In the genomic region with DNA sequence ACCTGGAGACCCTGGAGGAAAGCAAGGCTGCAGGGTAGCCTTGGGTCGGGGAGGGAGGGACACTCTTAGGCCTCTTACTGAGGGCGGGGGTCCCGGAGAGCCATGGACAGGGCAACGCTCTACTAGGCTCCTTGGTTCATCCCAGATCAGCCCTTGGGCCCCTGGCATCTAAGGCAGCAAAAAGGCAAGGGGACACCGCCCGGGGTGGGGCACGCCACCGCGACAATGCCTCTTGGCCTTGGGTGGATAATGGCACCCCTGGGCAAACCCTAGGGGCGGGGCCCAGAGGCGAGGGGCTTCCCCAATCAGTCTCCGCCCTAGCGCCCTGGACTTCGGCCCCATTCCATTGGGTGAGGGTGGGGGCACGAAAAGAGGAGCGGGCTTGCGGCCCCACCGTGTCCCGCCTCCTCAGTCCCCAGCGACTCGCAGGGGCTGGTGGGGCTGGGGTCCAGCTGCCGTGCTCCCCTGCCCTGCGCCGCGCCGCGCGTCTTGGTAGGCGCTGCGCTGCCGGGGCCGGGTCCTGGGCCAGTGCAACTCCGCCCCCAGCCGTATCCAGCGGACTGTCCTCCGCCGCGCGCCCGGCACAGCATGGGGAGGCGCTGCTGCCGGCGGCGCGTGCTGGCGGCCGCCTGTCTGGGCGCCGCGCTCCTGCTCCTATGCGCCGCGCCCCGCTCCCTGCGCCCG, we compare ENCODE assay signal across 1 cellular context.
A peak's percentile ranks its signal among the peaks of the same experiment; 100 is the strongest.
TF ChIP-seq lines count a peak whose summit lies in the region.

A gene with protein sequence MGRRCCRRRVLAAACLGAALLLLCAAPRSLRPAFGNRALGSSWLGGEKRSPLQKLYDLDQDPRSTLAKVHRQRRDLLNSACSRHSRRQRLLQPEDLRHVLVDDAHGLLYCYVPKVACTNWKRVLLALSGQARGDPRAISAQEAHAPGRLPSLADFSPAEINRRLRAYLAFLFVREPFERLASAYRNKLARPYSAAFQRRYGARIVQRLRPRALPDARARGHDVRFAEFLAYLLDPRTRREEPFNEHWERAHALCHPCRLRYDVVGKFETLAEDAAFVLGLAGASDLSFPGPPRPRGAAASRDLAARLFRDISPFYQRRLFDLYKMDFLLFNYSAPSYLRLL (plus strand): TSS at position 411 of the 684 bp plus-strand sequence. CDS start 178 bp downstream, at position 589.

TF ChIP-seq in HepG2, 621 proteins besides CTCF, POLR2A, EP300 and RAD21 (continued from another document and continues in another):
- TF ChIP-seq, protein P1, sequence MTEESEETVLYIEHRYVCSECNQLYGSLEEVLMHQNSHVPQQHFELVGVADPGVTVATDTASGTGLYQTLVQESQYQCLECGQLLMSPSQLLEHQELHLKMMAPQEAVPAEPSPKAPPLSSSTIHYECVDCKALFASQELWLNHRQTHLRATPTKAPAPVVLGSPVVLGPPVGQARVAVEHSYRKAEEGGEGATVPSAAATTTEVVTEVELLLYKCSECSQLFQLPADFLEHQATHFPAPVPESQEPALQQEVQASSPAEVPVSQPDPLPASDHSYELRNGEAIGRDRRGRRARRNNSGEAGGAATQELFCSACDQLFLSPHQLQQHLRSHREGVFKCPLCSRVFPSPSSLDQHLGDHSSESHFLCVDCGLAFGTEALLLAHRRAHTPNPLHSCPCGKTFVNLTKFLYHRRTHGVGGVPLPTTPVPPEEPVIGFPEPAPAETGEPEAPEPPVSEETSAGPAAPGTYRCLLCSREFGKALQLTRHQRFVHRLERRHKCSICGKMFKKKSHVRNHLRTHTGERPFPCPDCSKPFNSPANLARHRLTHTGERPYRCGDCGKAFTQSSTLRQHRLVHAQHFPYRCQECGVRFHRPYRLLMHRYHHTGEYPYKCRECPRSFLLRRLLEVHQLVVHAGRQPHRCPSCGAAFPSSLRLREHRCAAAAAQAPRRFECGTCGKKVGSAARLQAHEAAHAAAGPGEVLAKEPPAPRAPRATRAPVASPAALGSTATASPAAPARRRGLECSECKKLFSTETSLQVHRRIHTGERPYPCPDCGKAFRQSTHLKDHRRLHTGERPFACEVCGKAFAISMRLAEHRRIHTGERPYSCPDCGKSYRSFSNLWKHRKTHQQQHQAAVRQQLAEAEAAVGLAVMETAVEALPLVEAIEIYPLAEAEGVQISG (CRISPR knock-in tag; IDR thresholded peaks at IDR 0.05), result peak; percentile 26
- TF ChIP-seq MED1 (CRISPR knock-in tag; IDR thresholded peaks at IDR 0.05) (peak; percentile 77), HNF1A (IDR thresholded peaks at IDR 0.05; ENCODE audit: low read depth) (no peak), HNF1A (CRISPR knock-in tag; IDR thresholded peaks at IDR 0.05; ENCODE audit: borderline replicate concordance) (peak; percentile 70; the same call in 1 of the 2 replicates), ONECUT2 (CRISPR knock-in tag; IDR thresholded peaks at IDR 0.05) (no peak), CHD4 (IDR thresholded peaks at IDR 0.05; ENCODE audit: borderline replicate concordance, low read length) (no peak), HNF4A (CRISPR knock-in tag; IDR thresholded peaks at IDR 0.05) (peak; percentile 94), ZNF331 (CRISPR knock-in tag; IDR thresholded peaks at IDR 0.05) (peak; percentile 87), CBX1 (IDR thresholded peaks at IDR 0.05; ENCODE audit: low read depth) (no peak), ZNF124 (CRISPR knock-in tag; IDR thresholded peaks at IDR 0.05) (0 out of 2 replicates have a peak, but pooled peaks have one; percentile 64), PPARG (CRISPR knock-in tag; conservative IDR thresholded peaks at IDR 0.05) (peak; percentile 33; the same call in 1 of the 2 replicates), RXRA (CRISPR knock-in tag; IDR thresholded peaks at IDR 0.05) (peak; percentile 65), ZNF891 (CRISPR knock-in tag; IDR thresholded peaks at IDR 0.05) (peak; percentile 52; the same call in 1 of the 2 replicates), PAXIP1 (CRISPR knock-in tag; conservative IDR thresholded peaks at IDR 0.05) (peak; percentile 90), ZNF34 (CRISPR knock-in tag; IDR thresholded peaks at IDR 0.05; ENCODE audit: borderline replicate concordance) (peak; percentile 67; the same call in 1 of the 2 replicates), ZNF232 (CRISPR knock-in tag; IDR thresholded peaks at IDR 0.05; ENCODE audit: borderline replicate concordance) (peak; percentile 86; the same call in 1 of the 2 replicates), ZBTB40 (IDR thresholded peaks at IDR 0.05) (no peak), ZBTB40 (CRISPR knock-in tag; IDR thresholded peaks at IDR 0.05) (peak; percentile 63; the same call in 1 of the 2 replicates), ZNF317 (CRISPR knock-in tag; IDR thresholded peaks at IDR 0.05) (0 out of 2 replicates have a peak, but pooled peaks have one; percentile 38), ZNF556 (CRISPR knock-in tag; IDR thresholded peaks at IDR 0.05; ENCODE audit: borderline replicate concordance) (peak; percentile 23; the same call in 1 of the 2 replicates), NRL (CRISPR knock-in tag; IDR thresholded peaks at IDR 0.05; ENCODE audit: borderline replicate concordance) (0 out of 2 replicates have a peak, but pooled peaks have one; percentile 67)
- TF ChIP-seq, protein P2, sequence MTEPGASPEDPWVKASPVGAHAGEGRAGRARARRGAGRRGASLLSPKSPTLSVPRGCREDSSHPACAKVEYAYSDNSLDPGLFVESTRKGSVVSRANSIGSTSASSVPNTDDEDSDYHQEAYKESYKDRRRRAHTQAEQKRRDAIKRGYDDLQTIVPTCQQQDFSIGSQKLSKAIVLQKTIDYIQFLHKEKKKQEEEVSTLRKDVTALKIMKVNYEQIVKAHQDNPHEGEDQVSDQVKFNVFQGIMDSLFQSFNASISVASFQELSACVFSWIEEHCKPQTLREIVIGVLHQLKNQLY (CRISPR knock-in tag; IDR thresholded peaks at IDR 0.05), result peak; percentile 67; the same call in 1 of the 2 replicates
- TF ChIP-seq, protein P3, sequence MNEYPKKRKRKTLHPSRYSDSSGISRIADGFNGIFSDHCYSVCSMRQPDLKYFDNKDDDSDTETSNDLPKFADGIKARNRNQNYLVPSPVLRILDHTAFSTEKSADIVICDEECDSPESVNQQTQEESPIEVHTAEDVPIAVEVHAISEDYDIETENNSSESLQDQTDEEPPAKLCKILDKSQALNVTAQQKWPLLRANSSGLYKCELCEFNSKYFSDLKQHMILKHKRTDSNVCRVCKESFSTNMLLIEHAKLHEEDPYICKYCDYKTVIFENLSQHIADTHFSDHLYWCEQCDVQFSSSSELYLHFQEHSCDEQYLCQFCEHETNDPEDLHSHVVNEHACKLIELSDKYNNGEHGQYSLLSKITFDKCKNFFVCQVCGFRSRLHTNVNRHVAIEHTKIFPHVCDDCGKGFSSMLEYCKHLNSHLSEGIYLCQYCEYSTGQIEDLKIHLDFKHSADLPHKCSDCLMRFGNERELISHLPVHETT (CRISPR knock-in tag; conservative IDR thresholded peaks at IDR 0.05), result no peak
